8 cellular contexts compared by ENCODE assay signal in the genomic region with DNA sequence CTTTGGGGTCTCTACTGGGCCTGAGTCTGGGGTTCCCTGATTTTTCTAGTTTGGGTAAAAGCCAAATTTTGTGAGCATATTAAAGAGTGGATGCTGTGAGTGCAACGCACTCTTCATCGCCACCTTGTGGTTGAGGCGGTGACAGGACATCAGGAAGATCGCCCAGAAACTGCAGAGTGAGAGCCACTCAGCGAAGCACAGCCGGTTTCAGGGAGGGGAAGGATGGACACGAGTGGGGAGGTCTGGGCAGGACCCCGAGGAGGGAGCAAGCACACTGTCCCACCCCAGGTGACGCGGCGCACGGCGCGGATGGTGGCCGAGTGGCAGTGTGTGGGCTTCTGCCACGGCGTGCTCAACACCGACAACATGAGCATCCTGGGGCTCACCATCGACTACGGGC. TPM values are rescaled to one million over a fixed set of nuclear protein-coding genes. Genes with fewer than 3 reads are reported as not detected.
DNase-seq lines count a peak whose midpoint lies in the region; ATAC-seq and TF ChIP-seq lines count a peak whose summit lies in the region.

No MANE protein-coding gene starts in this region.

- no peak overlapping the region for H3K27ac ChIP-seq in CD4-positive, alpha-beta memory T cell (ENCODE audit: low read depth, low read length)
- H3K27ac ChIP-seq in right cardiac atrium (ENCODE audit: low read length) = no peak overlapping the region

- H3K9ac ChIP-seq in adipocyte (ENCODE audit: low read length) = no peak overlapping the region

- ATAC-seq in SK-N-SH treated with all-trans-retinoic acid at 6 μM for 48 hours (peak; percentile 75), right cardiac atrium (peak; percentile 7 to 28), GM21786 (IDR thresholded peaks at IDR 0.05; ENCODE audit: unreplicated experiment) (no peak)

- H3K4me3 ChIP-seq in CD4-positive, alpha-beta memory T cell (ENCODE audit: low read length in 2 of 2) = no peak overlapping the region
- no peak overlapping the region for H3K4me3 ChIP-seq in adipocyte (ENCODE audit: low read length)
- no peak overlapping the region for H3K4me3 ChIP-seq in right cardiac atrium (ENCODE audit: low read length)

- no peaks in the 10 kb centered on the region for H3K9me3 ChIP-seq in CD4-positive, alpha-beta memory T cell (ENCODE audit: control insufficient read depth in 1 of 2, low read length in 2 of 2)
- no peaks in the 10 kb centered on the region for H3K9me3 ChIP-seq in adipocyte (ENCODE audit: control insufficient read depth, low read length)
- H3K9me3 ChIP-seq in right cardiac atrium (ENCODE audit: control insufficient read depth, low read length) = no peaks in the 10 kb centered on the region

- CTCF ChIA-PET in CD4-positive, alpha-beta memory T cell (lab: Charles Lee; ENCODE audit: partially characterized antibody) = interaction anchor here (3.6 kb wide), 1 partner anchor 60 kb away, joined by 30 read pairs; no protein-coding TSS in a partner anchor
- CTCF ChIA-PET in HEK293T (lab: Yijun Ruan, JAX) = interaction anchor here (1.6 kb wide), 1 partner anchor 61 kb away, joined by 5 read pairs; no protein-coding TSS in a partner anchor

- peak overlapping the region; percentile 61 to 94 (median 80) for H3K27ac Mint-ChIP-seq in CD4-positive, alpha-beta memory T cell

- peak; percentile 66 to 75 (median 71) for DNase-seq in CD4-positive, alpha-beta memory T cell
- DNase-seq in HEK293T (ENCODE audit: extremely low spot score) = peak; percentile 73
- DNase-seq in adipocyte (ENCODE audit: low read depth) = peak; percentile 82
- DNase-seq in right cardiac atrium = peak; percentile 77 to 87 (median 79)
- DNase-seq in stimulated activated CD4-positive, alpha-beta T cell treated with anti-CD3 and anti-CD28 coated beads, Interleukin-12 subunit alpha, Interleukin-12 subunit beta, amount 100 ng/mL, for 48 hours (ENCODE audit: low read depth in 2 of 3, low spot score in 1 of 3) = peak; percentile 37 to 61 (median 60)
- no peak for DNase-seq in NK-92 treated with Interleukin-12 subunit alpha and Interleukin-12 subunit beta, amount 100 ng/mL, for 24 hours (lab: John Stamatoyannopoulos, UW)

- H3K27me3 ChIP-seq in CD4-positive, alpha-beta memory T cell (ENCODE audit: insufficient read depth, low read length) = no peaks in the 10 kb centered on the region
- no peaks in the 10 kb centered on the region for H3K27me3 ChIP-seq in adipocyte (replicated peaks; ENCODE audit: control insufficient read depth, insufficient read depth, low read length)
- H3K27me3 ChIP-seq in right cardiac atrium (ENCODE audit: control insufficient read depth, insufficient read depth) = no peaks in the 10 kb centered on the region

- H3K36me3 ChIP-seq in CD4-positive, alpha-beta memory T cell (ENCODE audit: insufficient read depth, low read length) = peaks cover 36% of the 10 kb centered on the region
- H3K36me3 ChIP-seq in adipocyte (ENCODE audit: control insufficient read depth, insufficient read depth, low read length, severe bottlenecking) = peaks cover 46% of the 10 kb centered on the region

- peaks cover 15 to 40% (median 20%) of the 10 kb centered on the region in 4 donors for H3K4me1 Mint-ChIP-seq in CD4-positive, alpha-beta memory T cell

- intact Hi-C loops in CD4-positive, alpha-beta memory T cell (cut with micrococcal nuclease) = loop anchor here (1.0 to 2.0 kb wide), 2 partner anchors 281 to 443 kb away; no protein-coding TSS in a partner anchor
- intact Hi-C loops in right cardiac atrium (cut with DNase I) = loop anchor here (5.0 to 10.0 kb wide), 2 partner anchors 63 to 275 kb away; no protein-coding TSS in a partner anchor

- 61% methylated on average over 20 of the region's 20 CpGs for WGBS in right cardiac atrium

- H3K9me3 Mint-ChIP-seq in CD4-positive, alpha-beta memory T cell = peaks cover 0 to 2% (median 0%) of the 10 kb centered on the region in 8 donors

- peak overlapping the region in 1 of 8 donors; percentile 33 for H3K4me3 Mint-ChIP-seq in CD4-positive, alpha-beta memory T cell

- H3K4me1 ChIP-seq in CD4-positive, alpha-beta memory T cell (ENCODE audit: insufficient read depth, low read length) = peaks cover 8% of the 10 kb centered on the region
- H3K4me1 ChIP-seq in adipocyte (ENCODE audit: control insufficient read depth, insufficient read depth, low read length) (peaks cover 14% of the 10 kb centered on the region), right cardiac atrium (ENCODE audit: control insufficient read depth, insufficient read depth, low read length) (no peaks in the 10 kb centered on the region)

- POLR2A ChIA-PET in CD4-positive, alpha-beta memory T cell (lab: Charles Lee; ENCODE audit: partially characterized antibody) = interaction anchor here (1.8 kb wide), 1 partner anchor 20 kb away, joined by 6 read pairs; no protein-coding TSS in a partner anchor
- POLR2A ChIA-PET in HEK293T (lab: Yijun Ruan, JAX) = no interaction called here

- H3K27me3 Mint-ChIP-seq in CD4-positive, alpha-beta memory T cell = no peaks in the 10 kb centered on the region

- peaks cover 28 to 41% of the 10 kb centered on the region in 2 donors for H3K36me3 Mint-ChIP-seq in CD4-positive, alpha-beta memory T cell

TF ChIP-seq in HEK293T, 16 proteins besides CTCF, POLR2A, EP300 and RAD21:
- TF ChIP-seq ELF4 (IDR thresholded peaks at IDR 0.05) (no peak), SP1 (IDR thresholded peaks at IDR 0.05) (no peak), ARNT (IDR thresholded peaks at IDR 0.05) (no peak), FOXM1 (IDR thresholded peaks at IDR 0.05; ENCODE audit: borderline replicate concordance) (no peak), HDGF (IDR thresholded peaks at IDR 0.05; ENCODE audit: borderline replicate concordance) (no peak), BHLHE40 (IDR thresholded peaks at IDR 0.05; ENCODE audit: borderline replicate concordance) (no peak), CTBP1 (IDR thresholded peaks at IDR 0.05; ENCODE audit: borderline replicate concordance) (no peak), L3MBTL2 (conservative IDR thresholded peaks at IDR 0.05) (no peak)
- TF ChIP-seq, protein P1, sequence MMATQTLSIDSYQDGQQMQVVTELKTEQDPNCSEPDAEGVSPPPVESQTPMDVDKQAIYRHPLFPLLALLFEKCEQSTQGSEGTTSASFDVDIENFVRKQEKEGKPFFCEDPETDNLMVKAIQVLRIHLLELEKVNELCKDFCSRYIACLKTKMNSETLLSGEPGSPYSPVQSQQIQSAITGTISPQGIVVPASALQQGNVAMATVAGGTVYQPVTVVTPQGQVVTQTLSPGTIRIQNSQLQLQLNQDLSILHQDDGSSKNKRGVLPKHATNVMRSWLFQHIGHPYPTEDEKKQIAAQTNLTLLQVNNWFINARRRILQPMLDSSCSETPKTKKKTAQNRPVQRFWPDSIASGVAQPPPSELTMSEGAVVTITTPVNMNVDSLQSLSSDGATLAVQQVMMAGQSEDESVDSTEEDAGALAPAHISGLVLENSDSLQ (IDR thresholded peaks at IDR 0.05) = peak; percentile 51; the same call in 1 of the 2 replicates

TF ChIP-seq in SK-N-SH treated with all-trans-retinoic acid at 6 μM for 48 hours, 23 proteins besides CTCF, POLR2A, EP300 and RAD21 (continues in another document):
- TF ChIP-seq CSDC2 (CRISPR knock-in tag; IDR thresholded peaks at IDR 0.05) (no peak), ZNF8 (CRISPR knock-in tag; IDR thresholded peaks at IDR 0.05) (no peak), ZFP30 (CRISPR knock-in tag; IDR thresholded peaks at IDR 0.05) (no peak), ZC3H10 (CRISPR knock-in tag; IDR thresholded peaks at IDR 0.05) (no peak)
- TF ChIP-seq, protein P2, sequence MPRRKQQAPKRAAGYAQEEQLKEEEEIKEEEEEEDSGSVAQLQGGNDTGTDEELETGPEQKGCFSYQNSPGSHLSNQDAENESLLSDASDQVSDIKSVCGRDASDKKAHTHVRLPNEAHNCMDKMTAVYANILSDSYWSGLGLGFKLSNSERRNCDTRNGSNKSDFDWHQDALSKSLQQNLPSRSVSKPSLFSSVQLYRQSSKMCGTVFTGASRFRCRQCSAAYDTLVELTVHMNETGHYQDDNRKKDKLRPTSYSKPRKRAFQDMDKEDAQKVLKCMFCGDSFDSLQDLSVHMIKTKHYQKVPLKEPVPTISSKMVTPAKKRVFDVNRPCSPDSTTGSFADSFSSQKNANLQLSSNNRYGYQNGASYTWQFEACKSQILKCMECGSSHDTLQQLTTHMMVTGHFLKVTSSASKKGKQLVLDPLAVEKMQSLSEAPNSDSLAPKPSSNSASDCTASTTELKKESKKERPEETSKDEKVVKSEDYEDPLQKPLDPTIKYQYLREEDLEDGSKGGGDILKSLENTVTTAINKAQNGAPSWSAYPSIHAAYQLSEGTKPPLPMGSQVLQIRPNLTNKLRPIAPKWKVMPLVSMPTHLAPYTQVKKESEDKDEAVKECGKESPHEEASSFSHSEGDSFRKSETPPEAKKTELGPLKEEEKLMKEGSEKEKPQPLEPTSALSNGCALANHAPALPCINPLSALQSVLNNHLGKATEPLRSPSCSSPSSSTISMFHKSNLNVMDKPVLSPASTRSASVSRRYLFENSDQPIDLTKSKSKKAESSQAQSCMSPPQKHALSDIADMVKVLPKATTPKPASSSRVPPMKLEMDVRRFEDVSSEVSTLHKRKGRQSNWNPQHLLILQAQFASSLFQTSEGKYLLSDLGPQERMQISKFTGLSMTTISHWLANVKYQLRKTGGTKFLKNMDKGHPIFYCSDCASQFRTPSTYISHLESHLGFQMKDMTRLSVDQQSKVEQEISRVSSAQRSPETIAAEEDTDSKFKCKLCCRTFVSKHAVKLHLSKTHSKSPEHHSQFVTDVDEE (CRISPR knock-in tag; IDR thresholded peaks at IDR 0.05) = no peak

RNA-seq across cellular contexts. Expression of a gene that starts 9.1 kb away (rescaled TPM):
- total RNA-seq in CD4-positive, alpha-beta memory T cell = 10 to 100 TPM; 33.8 to 34.8 TPM
- polyA plus RNA-seq in CD4-positive, alpha-beta memory T cell = 1 to 10 TPM; 2.0 to 6.6 TPM
- total RNA-seq in right cardiac atrium = 10 to 100 TPM; 14.6 to 16.3 (median 15.3) TPM
- polyA plus RNA-seq in right cardiac atrium = 17.1 TPM

RNA-seq across cellular contexts. Expression of a gene that starts 24.2 kb away (rescaled TPM):
- total RNA-seq in CD4-positive, alpha-beta memory T cell = 100 to 1,000 TPM; 124 to 126 TPM
- 10 to 100 TPM; 51.5 to 61.4 TPM for polyA plus RNA-seq in CD4-positive, alpha-beta memory T cell
- 10 to 100 TPM; 16.7 to 23.2 (median 20.7) TPM for total RNA-seq in right cardiac atrium
- 25.5 TPM for polyA plus RNA-seq in right cardiac atrium

RNA-seq across cellular contexts. Expression of a gene that starts 34.9 kb away (rescaled TPM):
- 100 to 1,000 TPM; 132 to 133 TPM for total RNA-seq in CD4-positive, alpha-beta memory T cell
- polyA plus RNA-seq in CD4-positive, alpha-beta memory T cell = 10 to 100 TPM; 16.5 to 20.5 TPM
- total RNA-seq in right cardiac atrium = 10 to 100 TPM; 20.6 to 22.8 (median 22.6) TPM
- 20.4 TPM for polyA plus RNA-seq in right cardiac atrium

RNA-seq across cellular contexts. Expression of a gene that starts 39.4 kb away (rescaled TPM):
- total RNA-seq in CD4-positive, alpha-beta memory T cell = not detected
- not detected for polyA plus RNA-seq in CD4-positive, alpha-beta memory T cell
- total RNA-seq in right cardiac atrium = 1 to 10 TPM in 2 of 4 donors, under 1 TPM in 2; 0.43 to 2.1 (median 1.3) TPM
- polyA plus RNA-seq in right cardiac atrium = 0.68 TPM

RNA-seq across cellular contexts. Expression of a gene that starts 41.2 kb away (rescaled TPM):
- 100 to 1,000 TPM; 141 to 151 TPM for total RNA-seq in CD4-positive, alpha-beta memory T cell
- 1 to 10 TPM; 3.8 to 6.8 TPM for polyA plus RNA-seq in CD4-positive, alpha-beta memory T cell
- total RNA-seq in right cardiac atrium = 10 to 100 TPM in 2 of 4 donors, 1 to 10 TPM in 2; 8.7 to 13.5 (median 11.6) TPM
- polyA plus RNA-seq in right cardiac atrium = 11.6 TPM

Comparison
In these comparisons a context has a peak if more than half of its experiments do, and no peak if none do; other contexts are left out.
1. RNA of a gene that starts 24.2 kb away (total RNA-seq): 124 to 126 TPM in CD4-positive, alpha-beta memory T cell; 16.7 to 23.2 TPM in right cardiac atrium; every median in the first group is over 4 times any median in the second.
2. RNA of a gene that starts 34.9 kb away (total RNA-seq): 132 to 133 TPM in CD4-positive, alpha-beta memory T cell; 20.6 to 22.8 TPM in right cardiac atrium; every median in the first group is over 4 times any median in the second.